In genomic region chr6:20976391-20976790, GRCh38 we compare ENCODE assay signal across 40 cellular contexts.
"Had no signal": no experiment of that assay in that cellular context is flagged by ENCODE, and none has a peak within 500 bp of the region (broad histone marks: within the 10 kb centered on the region; RNA-seq: fewer than 3 reads in every experiment).

No MANE protein-coding gene starts in this region.

- H3K27ac Mint-ChIP-seq: activated naive CD4-positive, alpha-beta T cell treated with anti-CD3 and anti-CD28 coated beads for 36 hours; activated naive CD4-positive, alpha-beta T cell treated with anti-CD3 and anti-CD28 coated beads, Interleukin-2, amount 10 ng/mL, durations not matched to agents 7 days and 5 days; activated naive CD4-positive, alpha-beta T cell treated with anti-CD3 and anti-CD28 coated beads, Interleukin-2, amount 50 U/mL, for 24 hours; activated naive CD4-positive, alpha-beta T cell treated with anti-CD3 and anti-CD28 coated beads, Interleukin-2, amount 50 U/mL, for 72 hours; activated naive CD8-positive, alpha-beta T cell; activated naive CD8-positive, alpha-beta T cell treated with anti-CD3 and anti-CD28 coated beads for 36 hours; activated naive CD8-positive, alpha-beta T cell treated with anti-CD3 and anti-CD28 coated beads, Interleukin-2, amount 10 ng/mL, durations not matched to agents 7 days and 5 days; activated naive CD8-positive, alpha-beta T cell treated with anti-CD3 and anti-CD28 coated beads, Interleukin-2, amount 50 U/mL, for 24 hours; activated T-cell treated with anti-CD3 and anti-CD28 coated beads, Interleukin-2, amount 50 U/mL, for 24 hours; activated T-cell treated with anti-CD3 and anti-CD28 coated beads, Interleukin-2, amount 50 U/mL, for 72 hours; activated T-helper 1 cell treated with anti-CD3 and anti-CD28 coated beads, Interleukin-12 subunit alpha, Interleukin-12 subunit beta, Interleukin-2, Interleukin-4 antibody, amounts not matched to agents 30 ng/mL and 10 ng/mL and 1 ng/mL, durations not matched to agents 14 hours and 24 hours and 36 hours; activated T-helper 17 cell treated with anti-CD3 and anti-CD28 coated beads, Interleukin-2, amount 50 U/mL, for 72 hours; activated T-helper 2 cell treated with anti-CD3 and anti-CD28 coated beads, Interferon-gamma antibody, Interleukin-2, Interleukin-4, amounts not matched to agents 10 μg/mL and 5 μg/mL and 100 μg/mL, durations not matched to agents 14 hours and 24 hours and 36 hours; brain had no signal

- H3K9me3 Mint-ChIP-seq: activated naive CD4-positive, alpha-beta T cell treated with anti-CD3 and anti-CD28 coated beads, Interleukin-2, amount 10 ng/mL, durations not matched to agents 7 days and 5 days; activated T-helper 1 cell treated with anti-CD3 and anti-CD28 coated beads, Interleukin-12 subunit alpha, Interleukin-12 subunit beta, Interleukin-2, Interleukin-4 antibody, amounts not matched to agents 30 ng/mL and 10 ng/mL and 1 ng/mL, durations not matched to agents 14 hours and 24 hours and 36 hours; central memory CD8-positive, alpha-beta T cell had no signal

- H3K36me3 ChIP-seq: adrenal gland, ascending aorta, brain microvascular endothelial cell, breast epithelium, cardiac muscle cell had no signal

- H3K4me3 ChIP-seq: adrenal gland, ascending aorta, body of pancreas, breast epithelium, cardiac muscle cell had no signal

- ATAC-seq: activated naive CD4-positive, alpha-beta T cell treated with anti-CD3 and anti-CD28 coated beads, Interleukin-2, amount 50 U/mL, for 72 hours; activated naive CD8-positive, alpha-beta T cell treated with anti-CD3 and anti-CD28 coated beads, Interleukin-2, amount 50 U/mL, for 24 hours; activated T-cell treated with anti-CD3 and anti-CD28 coated beads, Interleukin-2, amount 50 U/mL, for 4 hours; activated T-cell treated with anti-CD3 and anti-CD28 coated beads, Interleukin-2, amount 50 U/mL, for 72 hours; activated T-helper 17 cell treated with anti-CD3 and anti-CD28 coated beads, Interleukin-2, amount 50 U/mL, for 72 hours; body of pancreas had no signal

- H3K4me3 Mint-ChIP-seq: activated naive CD4-positive, alpha-beta T cell treated with anti-CD3 and anti-CD28 coated beads for 36 hours; activated naive CD4-positive, alpha-beta T cell treated with anti-CD3 and anti-CD28 coated beads, Interleukin-2, amount 10 ng/mL, durations not matched to agents 7 days and 5 days; activated naive CD4-positive, alpha-beta T cell treated with anti-CD3 and anti-CD28 coated beads, Interleukin-2, amount 50 U/mL, for 24 hours; activated naive CD8-positive, alpha-beta T cell; activated naive CD8-positive, alpha-beta T cell treated with anti-CD3 and anti-CD28 coated beads for 36 hours; activated naive CD8-positive, alpha-beta T cell treated with anti-CD3 and anti-CD28 coated beads, Interleukin-2, amount 10 ng/mL, durations not matched to agents 7 days and 5 days; activated naive CD8-positive, alpha-beta T cell treated with anti-CD3 and anti-CD28 coated beads, Interleukin-2, amount 50 U/mL, for 24 hours; activated T-cell treated with anti-CD3 and anti-CD28 coated beads, Interleukin-2, amount 50 U/mL, for 24 hours; activated T-cell treated with anti-CD3 and anti-CD28 coated beads, Interleukin-2, amount 50 U/mL, for 4 hours; activated T-cell treated with anti-CD3 and anti-CD28 coated beads, Interleukin-2, amount 50 U/mL, for 72 hours; activated T-helper 1 cell treated with anti-CD3 and anti-CD28 coated beads, Interleukin-12 subunit alpha, Interleukin-12 subunit beta, Interleukin-2, Interleukin-4 antibody, amounts not matched to agents 30 ng/mL and 10 ng/mL and 1 ng/mL, durations not matched to agents 14 hours and 24 hours and 36 hours; activated T-helper 17 cell treated with anti-CD3 and anti-CD28 coated beads, Interleukin-2, amount 50 U/mL, for 72 hours; brain; central memory CD8-positive, alpha-beta T cell had no signal

- FAIRE-seq: astrocyte, bronchial epithelial cell had no signal

- H3K36me3 Mint-ChIP-seq: activated naive CD4-positive, alpha-beta T cell treated with anti-CD3 and anti-CD28 coated beads, Interleukin-2, amount 10 ng/mL, durations not matched to agents 7 days and 5 days had no signal

- H3K27ac ChIP-seq: adrenal gland, ascending aorta, body of pancreas, brain microvascular endothelial cell, breast epithelium, cardiac muscle cell had no signal

- H3K9me3 ChIP-seq: adrenal gland, ascending aorta, body of pancreas, breast epithelium had no signal

- H3K4me1 ChIP-seq: adrenal gland, ascending aorta, body of pancreas, breast epithelium had no signal

- H3K27me3 Mint-ChIP-seq: activated naive CD4-positive, alpha-beta T cell treated with anti-CD3 and anti-CD28 coated beads, Interleukin-2, amount 10 ng/mL, durations not matched to agents 7 days and 5 days; activated naive CD4-positive, alpha-beta T cell treated with anti-CD3 and anti-CD28 coated beads, Interleukin-2, amount 50 U/mL, for 24 hours; activated naive CD8-positive, alpha-beta T cell; activated naive CD8-positive, alpha-beta T cell treated with anti-CD3 and anti-CD28 coated beads for 36 hours; activated naive CD8-positive, alpha-beta T cell treated with anti-CD3 and anti-CD28 coated beads, Interleukin-2, amount 10 ng/mL, durations not matched to agents 7 days and 5 days; activated naive CD8-positive, alpha-beta T cell treated with anti-CD3 and anti-CD28 coated beads, Interleukin-2, amount 50 U/mL, for 24 hours; activated T-cell treated with anti-CD3 and anti-CD28 coated beads, Interleukin-2, amount 50 U/mL, for 24 hours; activated T-helper 17 cell treated with anti-CD3 and anti-CD28 coated beads, Interleukin-2, amount 50 U/mL, for 72 hours; central memory CD8-positive, alpha-beta T cell had no signal

- H3K4me1 Mint-ChIP-seq: activated naive CD4-positive, alpha-beta T cell treated with anti-CD3 and anti-CD28 coated beads, Interleukin-2, amount 10 ng/mL, durations not matched to agents 7 days and 5 days; activated naive CD4-positive, alpha-beta T cell treated with anti-CD3 and anti-CD28 coated beads, Interleukin-2, amount 50 U/mL, for 24 hours; activated naive CD8-positive, alpha-beta T cell treated with anti-CD3 and anti-CD28 coated beads for 36 hours; activated naive CD8-positive, alpha-beta T cell treated with anti-CD3 and anti-CD28 coated beads, Interleukin-2, amount 10 ng/mL, durations not matched to agents 7 days and 5 days; activated naive CD8-positive, alpha-beta T cell treated with anti-CD3 and anti-CD28 coated beads, Interleukin-2, amount 50 U/mL, for 24 hours; activated T-helper 17 cell treated with anti-CD3 and anti-CD28 coated beads, Interleukin-2, amount 50 U/mL, for 72 hours; brain; central memory CD8-positive, alpha-beta T cell had no signal

- DNase-seq: activated effector memory CD4-positive, alpha-beta T cell treated with anti-CD3 and anti-CD28 coated beads, Interleukin-2, amount 50 U/mL, for 16 hours; activated effector memory CD4-positive, alpha-beta T cell treated with Interleukin-2 at 50 U/mL for 16 hours; activated gamma-delta T cell; activated gamma-delta T cell treated with Interleukin-2 at 50 U/mL for 16 hours; activated naive CD4-positive, alpha-beta T cell; activated naive CD4-positive, alpha-beta T cell treated with anti-CD3 and anti-CD28 coated beads for 36 hours; activated naive CD4-positive, alpha-beta T cell treated with anti-CD3 and anti-CD28 coated beads, Interleukin-2, amount 10 ng/mL, durations not matched to agents 7 days and 5 days; activated naive CD4-positive, alpha-beta T cell treated with anti-CD3 and anti-CD28 coated beads, Interleukin-2, amount 50 U/mL, for 16 hours; activated naive CD4-positive, alpha-beta T cell treated with Interleukin-2 at 50 U/mL for 16 hours; activated naive CD8-positive, alpha-beta T cell treated with anti-CD3 and anti-CD28 coated beads for 36 hours; activated naive CD8-positive, alpha-beta T cell treated with anti-CD3 and anti-CD28 coated beads, Interleukin-2, amount 10 ng/mL, durations not matched to agents 7 days and 5 days; activated naive CD8-positive, alpha-beta T cell treated with anti-CD3 and anti-CD28 coated beads, Interleukin-2, amount 50 U/mL, for 24 hours; activated T-cell treated with anti-CD3 and anti-CD28 coated beads, Interleukin-2, amount 50 U/mL, for 1 hour; activated T-cell treated with anti-CD3 and anti-CD28 coated beads, Interleukin-2, amount 50 U/mL, for 24 hours; activated T-cell treated with anti-CD3 and anti-CD28 coated beads, Interleukin-2, amount 50 U/mL, for 4 hours; activated T-cell treated with anti-CD3 and anti-CD28 coated beads, Interleukin-2, amount 50 U/mL, for 48 hours; activated T-cell treated with anti-CD3 and anti-CD28 coated beads, Interleukin-2, amount 50 U/mL, for 72 hours; adrenal gland; amniotic stem cell; amygdala; anterior cingulate cortex; aorta; body of pancreas; brain microvascular endothelial cell; caudate nucleus; central memory CD4-positive, alpha-beta T cell; cerebellar nuclear complex had no signal
